Comparison of ENCODE assay signal across 21 cellular contexts in the genomic region with DNA sequence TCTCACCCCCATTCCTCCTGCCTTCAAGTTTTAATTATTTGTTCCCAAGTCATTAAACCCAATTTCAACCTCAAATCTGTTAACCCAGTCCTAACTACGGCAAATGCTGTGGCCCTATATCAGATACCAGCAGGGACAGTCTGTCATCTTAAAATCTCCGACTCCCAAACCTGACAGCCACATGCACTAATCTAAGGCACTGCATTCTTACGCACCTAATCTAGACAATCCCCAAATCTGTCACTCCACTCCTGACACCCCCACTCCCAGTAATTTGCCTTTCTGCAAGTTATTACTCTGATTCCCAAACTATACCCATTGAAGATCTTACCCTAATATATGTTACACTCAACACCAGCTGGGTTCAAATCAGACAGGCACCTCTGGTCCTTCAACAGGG. TPM values are rescaled to one million over a fixed set of nuclear protein-coding genes. Genes with fewer than 3 reads are reported as not detected.
DNase-seq lines count a peak whose midpoint lies in the region; ATAC-seq and TF ChIP-seq lines count a peak whose summit lies in the region.
"Had no signal": no experiment of that assay in that cellular context is flagged by ENCODE, and none has a peak within 500 bp of the region (broad histone marks: within the 10 kb centered on the region; RNA-seq: fewer than 3 reads in every experiment).

No MANE protein-coding gene starts in this region.

- H3K4me1 ChIP-seq in right atrium auricular region (peaks cover 0 to 76% of the 10 kb centered on the region in 2 donors), adipocyte (ENCODE audit: control insufficient read depth, insufficient read depth, low read length) (peaks cover 54% of the 10 kb centered on the region), stomach (peaks cover 56 to 80% (median 69%) of the 10 kb centered on the region in 4 donors)

- H3K27ac ChIP-seq in right atrium auricular region: peak overlapping the region; percentile 97 to 98
- H3K27ac ChIP-seq in stomach: peak overlapping the region in 1 of 5 donors; percentile 99

- WGBS in stomach, 5 donors: 88 to 94% (median 92%) methylated on average over 3 of the region's 3 CpGs

- intact Hi-C loops in left ventricle myocardium superior (cut with micrococcal nuclease): no loop called here
- intact Hi-C loops in stomach (cut with DNase I; ENCODE audit: low total_unique reads): no loop called here

- no peaks in the 10 kb centered on the region for H3K27me3 ChIP-seq in right atrium auricular region
- no peaks in the 10 kb centered on the region for H3K27me3 ChIP-seq in adipocyte (replicated peaks; ENCODE audit: control insufficient read depth, insufficient read depth, low read length)
- H3K27me3 ChIP-seq in stomach: no peaks in the 10 kb centered on the region
- H3K27me3 ChIP-seq: Peyer's patch, transverse colon had no signal

- peaks cover 8% of the 10 kb centered on the region for H3K36me3 ChIP-seq in right atrium auricular region
- no peaks in the 10 kb centered on the region for H3K36me3 ChIP-seq in adipocyte (ENCODE audit: control insufficient read depth, insufficient read depth, low read length, severe bottlenecking)
- H3K36me3 ChIP-seq in stomach: peaks cover under 1 to 35% (median 17%) of the 10 kb centered on the region in 4 donors

- TF ChIP-seq POLR2A in stomach (IDR thresholded peaks at IDR 0.05): no peak

- DNase-seq in right atrium auricular region (ENCODE audit: low spot score) (no peak), left ventricle myocardium superior (no peak), adipocyte (ENCODE audit: low read depth) (no peak), fibroblast of the aortic adventitia (ENCODE audit: low read depth) (no peak), GM19240 (ENCODE audit: insufficient read length, low spot score) (no peak), NCI-H774 (lab: John Stamatoyannopoulos, UW) (no peak), stomach (no peak)
- DNase-seq: activated CD4-positive, alpha-beta T cell treated with anti-CD3 and anti-CD28 coated beads, Interleukin-2, amount 50 U/mL, for 1 hour; activated naive CD4-positive, alpha-beta T cell; COR-L47; erythroblast; naive B cell; NCI-H1048; NCI-H524 treated with DMSO at 0.1 percent for 48 hours; Peyer's patch; stimulated activated CD4-positive, alpha-beta T cell treated with anti-CD3 and anti-CD28 coated beads, Interleukin-12 subunit alpha, Interleukin-12 subunit beta, amount 100 ng/mL, for 4 hours; transverse colon had no signal

- TF ChIP-seq CTCF in right atrium auricular region (IDR thresholded peaks at IDR 0.05) (no peak), fibroblast of the aortic adventitia (IDR thresholded peaks at IDR 0.05; ENCODE audit: insufficient read depth, low read length) (no peak), stomach (IDR thresholded peaks at IDR 0.05) (no peak)

- no peak overlapping the region for H3K4me3 ChIP-seq in right atrium auricular region
- peak overlapping the region; percentile 99 for H3K4me3 ChIP-seq in adipocyte (ENCODE audit: low read length)
- H3K4me3 ChIP-seq in fibroblast of the aortic adventitia (ENCODE audit: low read depth, low read length): peak overlapping the region; percentile 99
- H3K4me3 ChIP-seq in stomach: peak overlapping the region in 2 of 4 donors; percentile 6 to 91
- H3K4me3 ChIP-seq: lung, Peyer's patch had no signal

- no peak for ATAC-seq in left ventricle myocardium superior
- ATAC-seq in GM18873 (IDR thresholded peaks at IDR 0.05; ENCODE audit: low FRiP score, unreplicated experiment): no peak
- ATAC-seq: stimulated activated effector memory CD8-positive, alpha-beta T cell treated with anti-CD3 and anti-CD28 coated beads, Interleukin-12 subunit alpha, Interleukin-12 subunit beta, amount 100 ng/mL, for 72 hours had no signal

- H3K9me3 ChIP-seq in right atrium auricular region (no peaks in the 10 kb centered on the region), adipocyte (ENCODE audit: control insufficient read depth, low read length) (no peaks in the 10 kb centered on the region), stomach (no peaks in the 10 kb centered on the region)
- H3K9me3 ChIP-seq: Peyer's patch, transverse colon had no signal

- peak overlapping the region; percentile 6 for H3K9ac ChIP-seq in adipocyte (ENCODE audit: low read length)

- TF ChIP-seq EP300 in stomach (IDR thresholded peaks at IDR 0.05): no peak

RNA-seq across cellular contexts. Expression of a gene that starts 2.5 kb away (rescaled TPM):
- 100 to 1,000 TPM; 155 to 259 TPM for total RNA-seq in right atrium auricular region
- total RNA-seq in left ventricle myocardium superior: 216 TPM
- total RNA-seq in fibroblast of the aortic adventitia (ENCODE audit: low replicate concordance): 160 and 201 TPM in 2 replicates
- total RNA-seq in stomach: 100 to 1,000 TPM; 123 to 202 (median 189) TPM
- 100 to 1,000 TPM; 110 to 172 (median 122) TPM for polyA plus RNA-seq in stomach

RNA-seq across cellular contexts. Expression of a gene that starts 21.9 kb away (rescaled TPM):
- 1 to 10 TPM; 4.9 to 8.0 TPM for total RNA-seq in right atrium auricular region
- total RNA-seq in left ventricle myocardium superior: 8.0 TPM
- total RNA-seq in fibroblast of the aortic adventitia (ENCODE audit: low replicate concordance): not detected in 2 replicates
- 10 to 100 TPM in 2 of 5 donors, 1 to 10 TPM in 3; 2.6 to 34.5 (median 7.3) TPM for total RNA-seq in stomach
- polyA plus RNA-seq in stomach: 1 to 10 TPM; 2.7 to 3.5 (median 3.1) TPM
- total RNA-seq: progenitor cell of endocrine pancreas had no signal

RNA-seq across cellular contexts. Expression of a gene that starts 29.0 kb away (rescaled TPM):
- total RNA-seq in right atrium auricular region (10 to 100 TPM; 14.2 to 48.5 TPM), left ventricle myocardium superior (4.1 TPM), fibroblast of the aortic adventitia (ENCODE audit: low replicate concordance) (1.5 and 6.3 TPM in 2 replicates), stomach (10 to 100 TPM in 2 of 5 donors, 1 to 10 TPM in 1, not detected in 2; 1.7 to 21.3 (median 10.4) TPM)
- polyA plus RNA-seq in stomach: 1 to 10 TPM; 1.2 to 4.3 (median 1.5) TPM
- total RNA-seq: progenitor cell of endocrine pancreas had no signal

Comparison
In these comparisons a context has a peak if more than half of its experiments do, and no peak if none do; other contexts are left out.
1. H3K4me3 ChIP-seq: peak in adipocyte (single experiment) and fibroblast of the aortic adventitia (single experiment); none in right atrium auricular region (0 of 2).